Comparison of ENCODE assay signal across 2 cellular contexts in genomic region chrX:24526616-24527015, GRCh38.
TF ChIP-seq lines count a peak whose summit lies in the region.

No MANE protein-coding gene starts in this region.

TF ChIP-seq in A549, 52 proteins besides CTCF, POLR2A, EP300 and RAD21:
- TF ChIP-seq REST (IDR thresholded peaks at IDR 0.05): no peak
- TF ChIP-seq CBX2 (IDR thresholded peaks at IDR 0.05; ENCODE audit: borderline replicate concordance, low read depth): no peak
- no peak for TF ChIP-seq ZNF302 (CRISPR knock-in tag; IDR thresholded peaks at IDR 0.05)
- no peak for TF ChIP-seq RFX5 (IDR thresholded peaks at IDR 0.05)
- TF ChIP-seq CBX8 (IDR thresholded peaks at IDR 0.05): no peak
- TF ChIP-seq HES2 (IDR thresholded peaks at IDR 0.05): no peak
- TF ChIP-seq FOXS1 (CRISPR knock-in tag; IDR thresholded peaks at IDR 0.05): no peak
- TF ChIP-seq ZFP36 (IDR thresholded peaks at IDR 0.05; ENCODE audit: borderline replicate concordance, partially characterized antibody): no peak
- TF ChIP-seq HOXB5 (CRISPR knock-in tag; IDR thresholded peaks at IDR 0.05): no peak
- TF ChIP-seq MAFK (IDR thresholded peaks at IDR 0.05; ENCODE audit: partially characterized antibody): no peak
- no peak for TF ChIP-seq CEBPB (IDR thresholded peaks at IDR 0.05)

TF ChIP-seq in HepG2, 621 proteins besides CTCF, POLR2A, EP300 and RAD21 (continued from another document):
- no peak for TF ChIP-seq ATAD3A (CRISPR knock-in tag; IDR thresholded peaks at IDR 0.05)
